In genomic region chr1:51878616-51879336, GRCh38 we compare ENCODE assay signal across 1 cellular context.
A peak's percentile ranks its signal among the peaks of the same experiment; 100 is the strongest.
TF ChIP-seq lines count a peak whose summit lies in the region.

Gene NRDC, minus strand, starts transcription at chr1:51878727. Its CDS starts 112 bp downstream, at chr1:51878615.

TF ChIP-seq in GM12878, 131 proteins besides CTCF, POLR2A, EP300 and RAD21 (continued from another document and continues in another):
- TF ChIP-seq ZNF592 (IDR thresholded peaks at IDR 0.05) = no peak
- no peak; the same call in 1 of the 2 replicates for TF ChIP-seq MLLT1 (IDR thresholded peaks at IDR 0.05)
- no peak for TF ChIP-seq HDAC6 (IDR thresholded peaks at IDR 0.05; ENCODE audit: unreplicated experiment)
- no peak for TF ChIP-seq MEF2A (IDR thresholded peaks at IDR 0.05; ENCODE audit: insufficient read depth, low read depth, low read length)
- no peak for TF ChIP-seq ZNF622 (IDR thresholded peaks at IDR 0.05)
- peak; percentile 88 for TF ChIP-seq ATF7 (IDR thresholded peaks at IDR 0.05; ENCODE audit: low read depth)
- TF ChIP-seq SKIL (IDR thresholded peaks at IDR 0.05; ENCODE audit: low read depth, poor library complexity, severe bottlenecking) = peak; percentile 61
- no peak for TF ChIP-seq SUZ12 (IDR thresholded peaks at IDR 0.05; ENCODE audit: unreplicated experiment)
- peak; percentile 90 for TF ChIP-seq CHD2 (IDR thresholded peaks at IDR 0.05; ENCODE audit: borderline replicate concordance, low read depth, low read length)
- peak; percentile 8 for TF ChIP-seq PBX3 (IDR thresholded peaks at IDR 0.05; ENCODE audit: insufficient replicate concordance, low read depth, low read length)
- TF ChIP-seq SMAD1 (IDR thresholded peaks at IDR 0.05; ENCODE audit: low read depth, partially characterized antibody) = peak; percentile 55
- TF ChIP-seq NFXL1 (IDR thresholded peaks at IDR 0.05; ENCODE audit: borderline replicate concordance) = no peak
- peak; percentile 85 for TF ChIP-seq RUNX3 (IDR thresholded peaks at IDR 0.05; ENCODE audit: low read length)
- TF ChIP-seq ZBTB40 (IDR thresholded peaks at IDR 0.05; ENCODE audit: borderline replicate concordance) = peak; percentile 94
- TF ChIP-seq ZNF687 (IDR thresholded peaks at IDR 0.05) = peak; percentile 52; the same call in 1 of the 2 replicates
- TF ChIP-seq CREM (IDR thresholded peaks at IDR 0.05; ENCODE audit: low read depth) = peak; percentile 99
- no peak for TF ChIP-seq MTA3 (IDR thresholded peaks at IDR 0.05; ENCODE audit: borderline replicate concordance, low read length)
- peak; percentile 80; the same call in 1 of the 2 replicates for TF ChIP-seq ASH2L (IDR thresholded peaks at IDR 0.05; ENCODE audit: borderline replicate concordance, low read depth)
- TF ChIP-seq RB1 (IDR thresholded peaks at IDR 0.05; ENCODE audit: borderline replicate concordance) = no peak
- TF ChIP-seq BACH1 (IDR thresholded peaks at IDR 0.05; ENCODE audit: borderline replicate concordance) = peak; percentile 68; the same call in 1 of the 2 replicates
- TF ChIP-seq KLF5 (IDR thresholded peaks at IDR 0.05; ENCODE audit: partially characterized antibody) = no peak
- TF ChIP-seq EGR1 (IDR thresholded peaks at IDR 0.05; ENCODE audit: borderline replicate concordance in 1 of 2, low read depth in 2 of 2, low read length in 2 of 2) = peak in 1 of 2 experiments; percentile 37; a peak in 1 of 3 replicates
- TF ChIP-seq SUPT20H (IDR thresholded peaks at IDR 0.05; ENCODE audit: borderline replicate concordance, control insufficient read depth, low read depth, low read length) = no peak
- peak; percentile 57; the same call in 1 of the 2 replicates for TF ChIP-seq ATF3 (IDR thresholded peaks at IDR 0.05; ENCODE audit: borderline replicate concordance, extremely low read depth, low read depth, low read length)
- TF ChIP-seq USF2 (IDR thresholded peaks at IDR 0.05; ENCODE audit: borderline replicate concordance, low read depth, low read length) = peak; percentile 72
- TF ChIP-seq ZNF24 (IDR thresholded peaks at IDR 0.05) = no peak
- TF ChIP-seq YBX1 (IDR thresholded peaks at IDR 0.05) = no peak
- TF ChIP-seq TCF3 (IDR thresholded peaks at IDR 0.05; ENCODE audit: borderline replicate concordance, insufficient read depth, low read depth, low read length) = no peak
- TF ChIP-seq ZBED1 (IDR thresholded peaks at IDR 0.05; ENCODE audit: borderline replicate concordance) = no peak; the same call in 1 of the 2 replicates
- 0 out of 2 replicates have a peak, but pooled peaks have one; percentile 55 for TF ChIP-seq MTA2 (IDR thresholded peaks at IDR 0.05; ENCODE audit: low read depth)
- TF ChIP-seq IKZF2 (IDR thresholded peaks at IDR 0.05) = no peak; a peak in 1 of 4 replicates
- peak; percentile 87 for TF ChIP-seq MXI1 (IDR thresholded peaks at IDR 0.05; ENCODE audit: low read depth, low read length)
- TF ChIP-seq RCOR1 (conservative IDR thresholded peaks at IDR 0.05; ENCODE audit: low read depth, low read length) = no peak
- TF ChIP-seq E2F4 (IDR thresholded peaks at IDR 0.05; ENCODE audit: low read depth, low read length) = 0 out of 2 replicates have a peak, but pooled peaks have one; percentile 20
